In the genomic region with DNA sequence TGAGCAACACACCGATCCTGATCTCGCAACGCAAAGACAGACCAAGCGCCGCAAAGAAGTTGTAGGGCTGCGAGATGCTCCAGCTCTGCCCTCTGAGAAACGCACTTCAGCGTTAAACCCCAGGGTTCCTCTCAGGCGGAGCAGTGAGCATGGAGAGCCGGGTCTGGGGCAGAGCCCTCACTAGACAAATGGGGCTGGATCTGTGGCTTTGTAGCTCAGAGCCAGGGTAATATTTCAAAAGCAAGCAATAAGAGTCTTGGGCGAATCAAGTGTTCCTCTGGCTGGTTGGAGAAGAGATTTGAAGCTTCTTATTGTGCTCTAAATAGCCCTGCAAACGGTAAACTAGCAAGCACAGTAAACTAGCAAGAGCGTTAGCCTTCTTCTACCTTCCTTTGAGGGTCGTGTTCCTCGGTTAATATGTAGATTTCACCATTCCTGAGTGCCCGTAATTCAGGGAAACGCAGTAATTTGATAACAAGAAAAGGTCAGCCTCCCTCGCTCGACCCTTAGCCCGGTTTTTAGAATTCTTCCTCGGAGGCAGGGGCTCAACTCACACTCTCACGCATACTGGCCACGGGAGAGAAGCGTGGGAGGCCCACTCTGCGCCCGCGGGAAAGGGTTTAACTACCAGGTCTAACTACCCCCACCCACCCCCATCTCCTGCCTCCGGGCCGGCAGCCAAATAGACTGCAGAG, we compare ENCODE assay signal across 8 cellular contexts. TPM values are rescaled to one million over a fixed set of nuclear protein-coding genes. Genes with fewer than 3 reads are reported as not detected.
DNase-seq lines count a peak whose midpoint lies in the region; ATAC-seq, FAIRE-seq and TF ChIP-seq lines count a peak whose summit lies in the region.

No MANE protein-coding gene starts in this region.

- peak overlapping the region in 1 of 2 experiments; percentile 64; a peak in 2 of 4 replicates for H3K9ac ChIP-seq in K562 (ENCODE audit: insufficient read depth in 1 of 2, low read depth in 2 of 2, low read length in 2 of 2)

- DNase-seq in GM10248 (ENCODE audit: extremely low spot score): peak; percentile 15
- peak in 1 of 4 experiments; percentile 12 for DNase-seq in K562 (ENCODE audit: extremely low read depth in 1 of 4, low spot score in 3 of 4)
- peak; percentile 53 to 74 for DNase-seq in lung microvascular endothelial cell (ENCODE audit: low read depth in 2 of 2)
- DNase-seq in vagina (ENCODE audit: extremely low spot score in 2 of 2): no peak
- no peak for DNase-seq in NCI-H524 treated with DMSO at 0.1 percent for 48 hours (lab: John Stamatoyannopoulos, UW)
- no peak for DNase-seq in RKO (ENCODE audit: low spot score)

- TF ChIP-seq RAD21 in K562 (CRISPR knock-in tag; conservative IDR thresholded peaks at IDR 0.05 in 1 of 2, IDR thresholded peaks at IDR 0.05 in 1 of 2): no peak

- 21% methylated on average over 29 of the region's 29 CpGs for WGBS in K562 (ENCODE audit: insufficient coverage, low coverage, missing lambda C conversion rate)

- intact Hi-C loops in K562 (cut with micrococcal nuclease): no loop called here
- intact Hi-C loops in vagina (cut with DNase I): no loop called here

- no peaks in the 10 kb centered on the region for H3K9me3 ChIP-seq in K562 (replicated peaks; ENCODE audit: control insufficient read depth, insufficient read depth, low read depth, low read length)
- no peaks in the 10 kb centered on the region for H3K9me3 ChIP-seq in vagina

- no peak for TF ChIP-seq EP300 in K562 (IDR thresholded peaks at IDR 0.05; ENCODE audit: low read length)

- H3K27ac ChIP-seq in K562 (ENCODE audit: extremely low read depth, low read depth, low read length) (no peak overlapping the region), vagina (peak overlapping the region; percentile 44)

- CTCF ChIA-PET in GM10248 (lab: Yijun Ruan, JAX) (interaction anchor here (1.2 to 5.7 kb wide), 6 partner anchors 9 to 1067 kb away, joined by 3 to 23 read pairs (median 4); no protein-coding TSS in a partner anchor), K562 (lab: Yijun Ruan, JAX; ENCODE audit: low intra/inter-chr PET ratio) (interaction anchor here (0.5 kb wide), 1 partner anchor 167 kb away, joined by 3 read pairs; no protein-coding TSS in a partner anchor)

- ATAC-seq in HG03571 (IDR thresholded peaks at IDR 0.05; ENCODE audit: unreplicated experiment) (peak; percentile 49), K562 (peak; percentile 39), GM19463 (IDR thresholded peaks at IDR 0.05; ENCODE audit: unreplicated experiment) (no peak)

- H2AFZ ChIP-seq in K562 (ENCODE audit: low read depth, low read length): no peak overlapping the region

- POLR2A ChIA-PET in GM10248 (lab: Yijun Ruan, JAX): no interaction called here
- POLR2A ChIA-PET in K562 (lab: Yijun Ruan, JAX): interaction anchor here (1.0 kb wide), 1 partner anchor 43 kb away, joined by 3 read pairs; no protein-coding TSS in a partner anchor

- H3K4me3 ChIP-seq in K562: no peak overlapping the region
- H3K4me3 ChIP-seq in vagina: no peak overlapping the region

- no TSS peak for BruUV-seq in K562 (replicated peaks; lab: Mats Ljungman, UMichigan)

- H3K27me3 ChIP-seq in K562 (ENCODE audit: control insufficient read depth in 2 of 2, insufficient read depth in 2 of 2, low read length in 2 of 2): peaks cover 2 to 10% of the 10 kb centered on the region in 2 experiments; a peak in 1 of 5 replicates
- no peaks in the 10 kb centered on the region for H3K27me3 ChIP-seq in vagina

- no peaks in the 10 kb centered on the region for H3K9me1 ChIP-seq in K562 (ENCODE audit: control insufficient read depth, insufficient read depth, low read length)

- no peaks in the 10 kb centered on the region for H3K79me2 ChIP-seq in K562 (ENCODE audit: control insufficient read depth, insufficient read depth, low read length)

- TF ChIP-seq CTCF in GM10248 (IDR thresholded peaks at IDR 0.05; ENCODE audit: control extremely low read depth, extremely low read depth, low read depth, missing control alignments) (no peak), K562 (IDR thresholded peaks at IDR 0.05 in 2 of 3, conservative IDR thresholded peaks at IDR 0.05 in 1 of 3; ENCODE audit: insufficient read depth in 2 of 3, low read depth in 1 of 3, low read length in 3 of 3) (no peak), vagina (IDR thresholded peaks at IDR 0.05) (no peak)

- in situ Hi-C loops in K562 (cut with MboI): loop anchor here (10.0 kb wide), 1 partner anchor 287 kb away; a partner anchor contains a TSS

- H3K4me1 ChIP-seq in K562 (replicated peaks in 1 of 2; ENCODE audit: control insufficient read depth in 2 of 2, insufficient read depth in 2 of 2, low read length in 2 of 2): peaks cover 3 to 9% of the 10 kb centered on the region in 2 experiments; a peak in 4 of 5 replicates
- H3K4me1 ChIP-seq in vagina: peaks cover 1% of the 10 kb centered on the region

- no peak for TF ChIP-seq POLR2A in K562 (conservative IDR thresholded peaks at IDR 0.05)
- no peak for TF ChIP-seq POLR2A in vagina (IDR thresholded peaks at IDR 0.05)

- H4K20me1 ChIP-seq in K562 (replicated peaks; ENCODE audit: control insufficient read depth, insufficient read depth, low read length): peaks cover 10% of the 10 kb centered on the region

- peak overlapping the region; percentile 23; the same call in 1 of the 2 replicates for H3K4me2 ChIP-seq in K562 (ENCODE audit: insufficient read depth, low read length)

- FAIRE-seq in K562 (lab: Jason Lieb, UNC): no peak

- H3K36me3 ChIP-seq in K562 (ENCODE audit: control insufficient read depth, insufficient read depth, low read length): no peaks in the 10 kb centered on the region
- no peaks in the 10 kb centered on the region for H3K36me3 ChIP-seq in vagina

TF ChIP-seq in K562, 482 proteins besides CTCF, POLR2A, EP300 and RAD21:
- TF ChIP-seq PURB (CRISPR knock-in tag; IDR thresholded peaks at IDR 0.05; ENCODE audit: low read depth) (no peak), ZNF324 (CRISPR knock-in tag; IDR thresholded peaks at IDR 0.05) (no peak), EGR1 (conservative IDR thresholded peaks at IDR 0.05) (peak; percentile 37; the same call in 1 of the 2 replicates)

RNA-seq across cellular contexts. Expression of a gene that starts 6.7 kb away (rescaled TPM):
- 5.2 and 12.9 TPM in 2 replicates for total RNA-seq in K562 (2011; cell fraction: chromatin; rRNA removed; ENCODE audit: low replicate concordance)
- total RNA-seq in K562 (2011; cell fraction: nucleolus; rRNA removed): 0.92 and 1.0 TPM in 2 replicates
- total RNA-seq in K562 (2011; cell fraction: nucleoplasm; rRNA removed): 3.5 and 4.4 TPM in 2 replicates
- total RNA-seq in K562 (2014; rRNA removed) (4.2 and 5.5 TPM in 2 replicates), K562 (2014; rRNA removed; fragmentation: Illumina TruSeq; extraction: Trizol) (8.3 and 10.4 TPM in 2 replicates), K562 (2015; rRNA removed; fragmentation: Illumina TruSeq; extraction: Trizol) (8.3 and 10.7 TPM in 2 replicates), K562 (2021) (7.9 and 10.9 TPM in 2 replicates), lung microvascular endothelial cell (9.6 and 13.7 TPM in 2 replicates), vagina (12.8 TPM)
- polyA plus RNA-seq in K562 (2011; rRNA removed) (2.7 and 5.0 TPM in 2 replicates), K562 (2014; fragmentation: Illumina TruSeq; extraction: Trizol) (11.7 and 13.5 TPM in 2 replicates), K562 (2014; fragmentation: Nextera tagmentation; extraction: Ambion mirVana) (1 to 10 TPM; 8.2 to 8.7 TPM), K562 (2014; rRNA removed) (4.6 and 5.5 TPM in 2 replicates)
- polyA plus RNA-seq in K562 (2011; cell fraction: cytosol; rRNA removed): 0.73 and 1.2 TPM in 2 replicates
- 0.67 and 1.3 TPM in 2 replicates for polyA plus RNA-seq in K562 (2011; cell fraction: nucleus; rRNA removed)
- polyA plus RNA-seq in K562 (2012): 9.3 and 15.3 TPM in 2 replicates
- polyA minus RNA-seq in K562 (2011; rRNA and poly(A)+ RNA removed): 5.2 and 5.3 TPM in 2 replicates
- polyA minus RNA-seq in K562 (2011; cell fraction: cytosol; rRNA and poly(A)+ RNA removed): 8.2 and 9.0 TPM in 2 replicates
- 3.5 and 4.7 TPM in 2 replicates for polyA minus RNA-seq in K562 (2011; cell fraction: nucleus; rRNA and poly(A)+ RNA removed)

Comparison
In these comparisons a context has a peak if more than half of its experiments do, and no peak if none do; other contexts are left out.
1. DNase-seq: peak in GM10248 (single experiment) and lung microvascular endothelial cell (2 of 2); none in vagina (0 of 2), NCI-H524 treated with DMSO at 0.1 percent for 48 hours (single experiment) and RKO (single experiment).